8 cellular contexts compared by ENCODE assay signal in genomic region chr13:52449323-52450011, GRCh38. TPM values are rescaled to one million over a fixed set of nuclear protein-coding genes. Genes with fewer than 3 reads are reported as not detected.
DNase-seq lines count a peak whose midpoint lies in the region; ATAC-seq and TF ChIP-seq lines count a peak whose summit lies in the region.

No MANE protein-coding gene starts in this region.

- peaks cover 4% of the 10 kb centered on the region for H3K27me3 Mint-ChIP-seq in nephron (ENCODE audit: low read depth)

- no peaks in the 10 kb centered on the region for H3K9me3 Mint-ChIP-seq in nephron

- H3K27me3 ChIP-seq in ectodermal cell (ENCODE audit: control insufficient read depth, insufficient read depth, low read length, poor library complexity, severe bottlenecking) = no peaks in the 10 kb centered on the region

- 13 to 20% methylated on average over 10 of the region's 11 CpGs for WGBS in ectodermal cell, 2 experiments

- peak overlapping the region; percentile 41 to 91 (median 85) for H3K27ac Mint-ChIP-seq in nephron

- DNase-seq in NOMO-1 (lab: John Stamatoyannopoulos, UW; ENCODE audit: unreplicated experiment in 2 of 2) (peak; percentile 66 to 70), GM10266 (ENCODE audit: extremely low spot score) (no peak), NCI-H2081 treated with DMSO at 0.1 percent for 48 hours (lab: John Stamatoyannopoulos, UW) (no peak)
- DNase-seq in activated CD4-positive, alpha-beta T cell treated with anti-CD3 and anti-CD28 coated beads for 48 hours = no peak

- H3K4me1 ChIP-seq in ectodermal cell (ENCODE audit: control insufficient read depth, insufficient read depth, low read length) = no peaks in the 10 kb centered on the region

- TF ChIP-seq CTCF in nephron (IDR thresholded peaks at IDR 0.05; ENCODE audit: unreplicated experiment in 3 of 3) (no peak), GM10266 (IDR thresholded peaks at IDR 0.05; ENCODE audit: control insufficient read depth, insufficient read depth, low read depth, missing control alignments) (no peak)

- no peaks in the 10 kb centered on the region for H3K36me3 ChIP-seq in ectodermal cell (ENCODE audit: control insufficient read depth, insufficient read depth, low read length)

- ATAC-seq in GM21526 (IDR thresholded peaks at IDR 0.05; ENCODE audit: low FRiP score, unreplicated experiment) (peak; percentile 0), GM18861 (IDR thresholded peaks at IDR 0.05; ENCODE audit: unreplicated experiment) (no peak)

- H3K36me3 Mint-ChIP-seq in nephron (ENCODE audit: low read depth) = no peaks in the 10 kb centered on the region

- no peaks in the 10 kb centered on the region for H3K9me3 ChIP-seq in ectodermal cell (ENCODE audit: control insufficient read depth, low read length)

- H3K4me3 ChIP-seq in ectodermal cell (ENCODE audit: insufficient read depth, low read depth, low read length) = peak overlapping the region; percentile 68

- H3K4me3 Mint-ChIP-seq in nephron = peak overlapping the region; percentile 90 to 94 (median 91)

- H3K4me1 Mint-ChIP-seq in nephron = peaks cover 27% of the 10 kb centered on the region

- no peak overlapping the region for H3K27ac ChIP-seq in ectodermal cell (ENCODE audit: insufficient read depth, low read depth, low read length, poor library complexity, severe bottlenecking)

RNA-seq across cellular contexts. Expression of gene VPS36, which starts 1.0 kb away (rescaled TPM):
- polyA plus RNA-seq in ectodermal cell (2013, experiment 1 of 4) = 50.5 TPM
- polyA plus RNA-seq in ectodermal cell (2013, experiment 2 of 4) = 45.1 TPM
- polyA plus RNA-seq in ectodermal cell (2013, experiment 3 of 4) = 32.1 TPM
- polyA plus RNA-seq in ectodermal cell (2013, experiment 4 of 4) = 37.0 TPM

RNA-seq across cellular contexts. Expression of gene CKAP2, which starts 5.8 kb away (rescaled TPM):
- 141 TPM for polyA plus RNA-seq in ectodermal cell (2013, experiment 1 of 4)
- polyA plus RNA-seq in ectodermal cell (2013, experiment 2 of 4) = 134 TPM
- polyA plus RNA-seq in ectodermal cell (2013, experiment 3 of 4) = 141 TPM
- 143 TPM for polyA plus RNA-seq in ectodermal cell (2013, experiment 4 of 4)

RNA-seq across cellular contexts. Expression of gene THSD1, which starts 43.5 kb away (rescaled TPM):
- 0.30 TPM for polyA plus RNA-seq in ectodermal cell (2013, experiment 1 of 4)
- polyA plus RNA-seq in ectodermal cell (2013, experiment 2 of 4) = 0.12 TPM
- 0.11 TPM for polyA plus RNA-seq in ectodermal cell (2013, experiment 3 of 4)
- polyA plus RNA-seq in ectodermal cell (2013, experiment 4 of 4) = 0.16 TPM

Comparison
In these comparisons a context has a peak if more than half of its experiments do, and no peak if none do; other contexts are left out.
1. DNase-seq: peak in NOMO-1 (2 of 2); none in GM10266 (single experiment), NCI-H2081 treated with DMSO at 0.1 percent for 48 hours (single experiment) and activated CD4-positive, alpha-beta T cell treated with anti-CD3 and anti-CD28 coated beads for 48 hours (single experiment).